27 cellular contexts compared by ENCODE assay signal in the genomic region with DNA sequence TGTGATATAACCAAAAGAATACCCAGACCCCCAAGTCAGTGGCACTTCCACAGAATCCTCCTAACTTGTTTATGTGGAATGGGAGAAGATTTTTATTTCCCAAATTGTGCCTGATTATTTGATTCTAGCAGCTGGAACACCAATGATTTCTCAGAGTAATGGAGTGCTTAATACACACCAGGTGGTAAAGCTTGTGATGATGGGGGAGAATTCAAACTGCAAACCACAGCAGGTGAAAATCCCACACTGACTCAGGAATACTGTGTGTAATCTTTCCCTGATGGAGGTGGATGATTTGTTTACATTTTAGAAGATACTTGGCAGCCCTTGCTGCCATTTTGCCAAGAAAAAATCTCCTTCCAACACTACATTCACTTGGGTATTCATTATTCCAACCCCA.
DNase-seq lines count a peak whose midpoint lies in the region; ATAC-seq and TF ChIP-seq lines count a peak whose summit lies in the region.
"Had no signal": no experiment of that assay in that cellular context is flagged by ENCODE, and none has a peak within 500 bp of the region (broad histone marks: within the 10 kb centered on the region; RNA-seq: fewer than 3 reads in every experiment).

No MANE protein-coding gene starts in this region.

- ATAC-seq in psoas muscle (peak in 2 of 4 donors; percentile 72 to 73), GM18519 (IDR thresholded peaks at IDR 0.05; ENCODE audit: low FRiP score, unreplicated experiment) (no peak)
- ATAC-seq: heart right ventricle, Right ventricle myocardium inferior had no signal

- H3K4me1 ChIP-seq in psoas muscle = peaks cover 25% of the 10 kb centered on the region
- H3K4me1 ChIP-seq in Peyer's patch = no peaks in the 10 kb centered on the region
- H3K4me1 ChIP-seq: heart right ventricle, prostate gland, upper lobe of left lung had no signal

- no peak for TF ChIP-seq POLR2A in Peyer's patch (IDR thresholded peaks at IDR 0.05)

- H3K9me3 Mint-ChIP-seq in glutamatergic neuron (ENCODE audit: unreplicated experiment) = no peaks in the 10 kb centered on the region

- H3K36me3 ChIP-seq in psoas muscle (ENCODE audit: insufficient read depth in 1 of 2, low read depth in 1 of 2) = no peaks in the 10 kb centered on the region
- H3K36me3 ChIP-seq in Peyer's patch = no peaks in the 10 kb centered on the region
- H3K36me3 ChIP-seq: heart right ventricle, neutrophil, prostate gland, upper lobe of left lung had no signal

- H3K9me3 ChIP-seq in psoas muscle (peaks cover 6% of the 10 kb centered on the region), Peyer's patch (no peaks in the 10 kb centered on the region)
- H3K9me3 ChIP-seq: neutrophil, prostate gland had no signal

- no peak for TF ChIP-seq CTCF in psoas muscle (IDR thresholded peaks at IDR 0.05)
- TF ChIP-seq CTCF in glutamatergic neuron (IDR thresholded peaks at IDR 0.05; ENCODE audit: partially characterized antibody, unreplicated experiment) = no peak
- TF ChIP-seq CTCF in Peyer's patch (IDR thresholded peaks at IDR 0.05) = no peak

- peak overlapping the region; percentile 89 for H3K27ac ChIP-seq in psoas muscle
- H3K27ac ChIP-seq in Peyer's patch = peak overlapping the region in 1 of 4 donors; percentile 12
- H3K27ac ChIP-seq: heart right ventricle, neutrophil, prostate gland, upper lobe of left lung had no signal

- no peak overlapping the region for H3K27ac Mint-ChIP-seq in glutamatergic neuron (ENCODE audit: unreplicated experiment)
- H3K27ac Mint-ChIP-seq: activated B cell treated with CpG ODN at 0.5 μM for 24 hours; activated naive CD8-positive, alpha-beta T cell treated with anti-CD3 and anti-CD28 coated beads for 36 hours had no signal

- H3K4me1 Mint-ChIP-seq in glutamatergic neuron (ENCODE audit: low read depth, unreplicated experiment) = no peaks in the 10 kb centered on the region
- H3K4me1 Mint-ChIP-seq: activated B cell treated with CpG ODN at 0.5 μM for 24 hours; activated naive CD8-positive, alpha-beta T cell treated with anti-CD3 and anti-CD28 coated beads for 36 hours; CD4-positive, CD25-positive, alpha-beta regulatory T cell had no signal

- DNase-seq in NCI-H1417 (lab: John Stamatoyannopoulos, UW) (peak in 2 of 3 experiments; percentile 29 to 52), NCI-H1417 treated with DMSO at 0.1 percent for 48 hours (lab: John Stamatoyannopoulos, UW) (no peak), NCI-H1105 treated with DMSO at 0.1 percent for 48 hours (lab: John Stamatoyannopoulos, UW) (peak; percentile 99), NCI-H69 (lab: John Stamatoyannopoulos, UW) (peak; percentile 76), psoas muscle (no peak), glutamatergic neuron (no peak), Peyer's patch (no peak)
- DNase-seq: 8988T; activated B cell treated with CpG ODN at 0.5 μM for 24 hours; activated CD4-positive, alpha-beta T cell treated with anti-CD3 and anti-CD28 coated beads, Interleukin-2, amount 50 U/mL, for 4 hours; activated CD8-positive, alpha-beta memory T cell treated with anti-CD3 and anti-CD28 coated beads, Interleukin-2, amount 50 U/mL, for 4 hours; activated naive CD8-positive, alpha-beta T cell treated with anti-CD3 and anti-CD28 coated beads for 36 hours; CD4-positive, CD25-positive, alpha-beta regulatory T cell; DMS 273 treated with DMSO at 0.1 percent for 48 hours; GF-D8; heart right ventricle; MM.1S; NCI-H187 treated with DMSO at 0.1 percent for 48 hours; OCI-M1; substantia nigra; SW 1271; T1000; upper lobe of left lung had no signal

- intact Hi-C loops in psoas muscle (cut with DNase I) = loop anchor here in 1 of 2 donors (5.0 kb wide), 1 partner anchor 37 kb away; no protein-coding TSS in a partner anchor

- peaks cover 2% of the 10 kb centered on the region for H3K27me3 Mint-ChIP-seq in glutamatergic neuron (ENCODE audit: unreplicated experiment)
- H3K27me3 Mint-ChIP-seq: activated B cell treated with CpG ODN at 0.5 μM for 24 hours; activated naive CD8-positive, alpha-beta T cell treated with anti-CD3 and anti-CD28 coated beads for 36 hours; CD4-positive, CD25-positive, alpha-beta regulatory T cell had no signal

- H3K4me3 ChIP-seq in psoas muscle (no peak overlapping the region), Peyer's patch (no peak overlapping the region)
- H3K4me3 ChIP-seq: heart right ventricle, prostate gland, upper lobe of left lung had no signal

- H3K36me3 Mint-ChIP-seq in glutamatergic neuron (ENCODE audit: unreplicated experiment) = no peaks in the 10 kb centered on the region
- H3K36me3 Mint-ChIP-seq: activated naive CD8-positive, alpha-beta T cell treated with anti-CD3 and anti-CD28 coated beads for 36 hours; CD4-positive, CD25-positive, alpha-beta regulatory T cell had no signal

- H3K27me3 ChIP-seq in psoas muscle (ENCODE audit: insufficient read depth in 3 of 3, low read length in 2 of 3) = no peaks in the 10 kb centered on the region
- H3K27me3 ChIP-seq in Peyer's patch = no peaks in the 10 kb centered on the region
- H3K27me3 ChIP-seq: heart right ventricle, neutrophil, upper lobe of left lung had no signal

- no peak overlapping the region for H3K4me3 Mint-ChIP-seq in glutamatergic neuron (ENCODE audit: unreplicated experiment)
- H3K4me3 Mint-ChIP-seq: activated B cell treated with CpG ODN at 0.5 μM for 24 hours; activated naive CD8-positive, alpha-beta T cell treated with anti-CD3 and anti-CD28 coated beads for 36 hours; CD4-positive, CD25-positive, alpha-beta regulatory T cell had no signal

Comparison
In these comparisons a context has a peak if more than half of its experiments do, and no peak if none do; other contexts are left out.
1. DNase-seq: peak in NCI-H1417 (2 of 3), NCI-H1105 treated with DMSO at 0.1 percent for 48 hours (single experiment) and NCI-H69 (single experiment); none in NCI-H1417 treated with DMSO at 0.1 percent for 48 hours (single experiment), psoas muscle (0 of 2), glutamatergic neuron (single experiment) and Peyer's patch (0 of 3).